ENCODE assay signal across 29 cellular contexts in genomic region chr4:106105697-106106096, GRCh38.
"Had no signal": no experiment of that assay in that cellular context is flagged by ENCODE, and none has a peak within 500 bp of the region (broad histone marks: within the 10 kb centered on the region; RNA-seq: fewer than 3 reads in every experiment).

No MANE protein-coding gene starts in this region.

- DNase-seq: stimulated activated CD4-positive, alpha-beta T cell treated with anti-CD3 and anti-CD28 coated beads, Interleukin-2, amount 100 ng/mL, for 48 hours; stimulated activated CD4-positive, alpha-beta T cell treated with anti-CD3 and anti-CD28 coated beads, Interleukin-4, amount 100 ng/mL, for 1 hour; stimulated activated CD4-positive, alpha-beta T cell treated with anti-CD3 and anti-CD28 coated beads, Interleukin-4, amount 100 ng/mL, for 24 hours; stimulated activated CD4-positive, alpha-beta T cell treated with anti-CD3 and anti-CD28 coated beads, Interleukin-4, amount 100 ng/mL, for 4 hours; stimulated activated CD8-positive, alpha-beta memory T cell treated with anti-CD3 and anti-CD28 coated beads, Interleukin-4, amount 100 ng/mL, for 48 hours; stimulated activated naive B cell treated with anti-CD40 and anti-IgM and Interleukin-4, amounts not matched to agents 10 μg/mL and 1 μg/mL and 100 μg/mL, for 72 hours; stimulated activated naive CD4-positive, alpha-beta T cell; stimulated activated naive CD4-positive, alpha-beta T cell treated with Interleukin-2 at 50 U/mL for 16 hours; stimulated activated naive CD8-positive, alpha-beta T cell treated with anti-CD3 and anti-CD28 coated beads, Interleukin-15, amount 100 ng/mL, for 72 hours; stimulated activated naive CD8-positive, alpha-beta T cell treated with anti-CD3 and anti-CD28 coated beads, Interleukin-15, Interleukin-2, amounts not matched to agents 100 U/mL and 50 U/mL, for 24 hours; stomach; substantia nigra; testis; thyroid gland; tibial artery; transverse colon; trophoblast cell; upper lobe of left lung; upper lobe of right lung; uterus had no signal

- H3K36me3 ChIP-seq: uterus had no signal

- H3K4me1 Mint-ChIP-seq: stimulated activated effector memory CD8-positive, alpha-beta T cell treated with anti-CD3 and anti-CD28 coated beads, Interleukin-12 subunit alpha, Interleukin-12 subunit beta, amount 100 ng/mL, for 72 hours; stimulated activated memory B cell treated with anti-CD40 and anti-IgM and Interleukin-4, amounts not matched to agents 10 μg/mL and 1 μg/mL and 100 μg/mL, for 72 hours; stimulated activated naive CD8-positive, alpha-beta T cell treated with anti-CD3 and anti-CD28 coated beads, Interleukin-15, amount 100 ng/mL, for 72 hours had no signal

- H3K4me3 Mint-ChIP-seq: stimulated activated effector memory CD8-positive, alpha-beta T cell treated with anti-CD3 and anti-CD28 coated beads, Interleukin-12 subunit alpha, Interleukin-12 subunit beta, amount 100 ng/mL, for 72 hours; stimulated activated memory B cell treated with anti-CD40 and anti-IgM and Interleukin-4, amounts not matched to agents 10 μg/mL and 1 μg/mL and 100 μg/mL, for 72 hours; stimulated activated naive B cell treated with anti-CD40 and anti-IgM and Interleukin-4, amounts not matched to agents 10 μg/mL and 1 μg/mL and 100 μg/mL, for 72 hours; stimulated activated naive CD8-positive, alpha-beta T cell treated with anti-CD3 and anti-CD28 coated beads, Interleukin-15, amount 100 ng/mL, for 72 hours; stimulated activated naive CD8-positive, alpha-beta T cell treated with anti-CD3 and anti-CD28 coated beads, Interleukin-15, Interleukin-2, amounts not matched to agents 100 ng/mL and 50 ng/mL, for 24 hours; type B pancreatic cell had no signal

- H3K27ac Mint-ChIP-seq: stimulated activated effector memory CD8-positive, alpha-beta T cell treated with anti-CD3 and anti-CD28 coated beads, Interleukin-12 subunit alpha, Interleukin-12 subunit beta, amount 100 ng/mL, for 72 hours; stimulated activated memory B cell treated with anti-CD40 and anti-IgM and Interleukin-4, amounts not matched to agents 10 μg/mL and 1 μg/mL and 100 μg/mL, for 72 hours; stimulated activated naive B cell treated with anti-CD40 and anti-IgM and Interleukin-4, amounts not matched to agents 10 μg/mL and 1 μg/mL and 100 μg/mL, for 72 hours; stimulated activated naive CD8-positive, alpha-beta T cell treated with anti-CD3 and anti-CD28 coated beads, Interleukin-15, Interleukin-2, amounts not matched to agents 100 ng/mL and 50 ng/mL, for 24 hours; type B pancreatic cell had no signal

- FAIRE-seq: urothelium cell line had no signal

- H3K27me3 ChIP-seq: stomach, suprapubic skin, testis, thyroid gland, tibial artery, tibial nerve, transverse colon, upper lobe of left lung, upper lobe of right lung, uterus, vagina had no signal

- H3K9me3 ChIP-seq: testis, thyroid gland, uterus had no signal

- H3K4me1 ChIP-seq: stomach, suprapubic skin, testis, thyroid gland, tibial artery, tibial nerve, transverse colon, upper lobe of left lung, upper lobe of right lung, uterus, vagina had no signal

- H3K27ac ChIP-seq: stomach, suprapubic skin, testis, thoracic aorta, thyroid gland, tibial artery, tibial nerve, transverse colon, upper lobe of left lung, upper lobe of right lung, uterus, vagina had no signal

- H3K4me3 ChIP-seq: stomach, suprapubic skin, testis, thoracic aorta, thyroid gland, tibial artery, tibial nerve, transverse colon, upper lobe of left lung, upper lobe of right lung, uterus, vagina had no signal

- H3K27me3 Mint-ChIP-seq: stimulated activated memory B cell treated with anti-CD40 and anti-IgM and Interleukin-4, amounts not matched to agents 10 μg/mL and 1 μg/mL and 100 μg/mL, for 72 hours; stimulated activated naive B cell treated with anti-CD40 and anti-IgM and Interleukin-4, amounts not matched to agents 10 μg/mL and 1 μg/mL and 100 μg/mL, for 72 hours; stimulated activated naive CD8-positive, alpha-beta T cell treated with anti-CD3 and anti-CD28 coated beads, Interleukin-15, amount 100 ng/mL, for 72 hours; stimulated activated naive CD8-positive, alpha-beta T cell treated with anti-CD3 and anti-CD28 coated beads, Interleukin-15, Interleukin-2, amounts not matched to agents 100 ng/mL and 50 ng/mL, for 24 hours; type B pancreatic cell had no signal
